Comparison of ENCODE assay signal across 1 cellular context in the genomic region with DNA sequence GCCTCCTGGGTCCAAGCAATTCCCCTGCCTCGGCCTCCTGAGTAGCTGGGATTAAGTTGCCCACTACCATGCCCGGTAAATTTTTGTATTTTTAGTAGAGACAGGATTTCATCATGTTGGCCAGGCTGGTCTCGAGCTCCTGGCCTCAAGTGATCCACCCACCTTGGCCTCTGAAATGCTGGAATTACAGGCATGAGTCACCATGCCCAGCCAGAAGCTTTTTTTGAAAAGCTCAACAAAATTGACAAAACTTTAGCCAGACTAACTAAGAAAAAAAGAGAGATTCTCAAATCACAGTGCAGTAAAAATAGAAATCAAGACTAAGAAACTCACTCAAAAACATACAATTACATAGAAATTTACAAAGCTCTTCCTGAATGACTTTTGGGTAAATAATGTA.
TF ChIP-seq lines count a peak whose summit lies in the region.

No MANE protein-coding gene starts in this region.

TF ChIP-seq in SK-N-SH treated with all-trans-retinoic acid at 6 μM for 48 hours, 23 proteins besides CTCF, POLR2A, EP300 and RAD21 (continued from another document):
- TF ChIP-seq, protein P1, sequence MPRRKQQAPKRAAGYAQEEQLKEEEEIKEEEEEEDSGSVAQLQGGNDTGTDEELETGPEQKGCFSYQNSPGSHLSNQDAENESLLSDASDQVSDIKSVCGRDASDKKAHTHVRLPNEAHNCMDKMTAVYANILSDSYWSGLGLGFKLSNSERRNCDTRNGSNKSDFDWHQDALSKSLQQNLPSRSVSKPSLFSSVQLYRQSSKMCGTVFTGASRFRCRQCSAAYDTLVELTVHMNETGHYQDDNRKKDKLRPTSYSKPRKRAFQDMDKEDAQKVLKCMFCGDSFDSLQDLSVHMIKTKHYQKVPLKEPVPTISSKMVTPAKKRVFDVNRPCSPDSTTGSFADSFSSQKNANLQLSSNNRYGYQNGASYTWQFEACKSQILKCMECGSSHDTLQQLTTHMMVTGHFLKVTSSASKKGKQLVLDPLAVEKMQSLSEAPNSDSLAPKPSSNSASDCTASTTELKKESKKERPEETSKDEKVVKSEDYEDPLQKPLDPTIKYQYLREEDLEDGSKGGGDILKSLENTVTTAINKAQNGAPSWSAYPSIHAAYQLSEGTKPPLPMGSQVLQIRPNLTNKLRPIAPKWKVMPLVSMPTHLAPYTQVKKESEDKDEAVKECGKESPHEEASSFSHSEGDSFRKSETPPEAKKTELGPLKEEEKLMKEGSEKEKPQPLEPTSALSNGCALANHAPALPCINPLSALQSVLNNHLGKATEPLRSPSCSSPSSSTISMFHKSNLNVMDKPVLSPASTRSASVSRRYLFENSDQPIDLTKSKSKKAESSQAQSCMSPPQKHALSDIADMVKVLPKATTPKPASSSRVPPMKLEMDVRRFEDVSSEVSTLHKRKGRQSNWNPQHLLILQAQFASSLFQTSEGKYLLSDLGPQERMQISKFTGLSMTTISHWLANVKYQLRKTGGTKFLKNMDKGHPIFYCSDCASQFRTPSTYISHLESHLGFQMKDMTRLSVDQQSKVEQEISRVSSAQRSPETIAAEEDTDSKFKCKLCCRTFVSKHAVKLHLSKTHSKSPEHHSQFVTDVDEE (CRISPR knock-in tag; IDR thresholded peaks at IDR 0.05): no peak
- no peak for TF ChIP-seq BACH2 (CRISPR knock-in tag; IDR thresholded peaks at IDR 0.05; ENCODE audit: borderline replicate concordance)
